In the genomic region with DNA sequence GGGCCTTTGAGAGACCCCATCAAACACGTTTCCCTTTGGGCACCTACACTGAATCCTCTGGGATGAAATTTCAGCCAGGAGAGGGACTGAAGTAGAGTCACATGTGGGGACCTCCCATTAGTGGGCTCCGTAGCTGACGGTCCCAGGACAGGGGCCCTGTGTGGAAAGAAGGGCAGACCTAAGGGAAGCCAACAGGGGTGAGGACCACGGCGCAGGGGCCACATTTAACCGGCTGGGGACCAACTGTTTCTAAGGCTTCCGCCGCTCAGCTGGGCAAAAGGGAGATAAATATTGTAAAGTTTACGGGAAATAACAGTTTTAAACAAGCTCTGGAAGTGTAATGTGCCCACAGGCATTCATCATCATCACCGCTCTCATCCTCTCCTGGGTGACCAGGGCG, we compare ENCODE assay signal across 1 cellular context.
TF ChIP-seq lines count a peak whose summit lies in the region.

No MANE protein-coding gene starts in this region.

TF ChIP-seq in IMR-90, 13 proteins besides CTCF, POLR2A, EP300 and RAD21:
- no peak for TF ChIP-seq BHLHE40 (IDR thresholded peaks at IDR 0.05; ENCODE audit: low read depth, low read length)
- TF ChIP-seq RFX5 (IDR thresholded peaks at IDR 0.05; ENCODE audit: low read depth, low read length): no peak
- TF ChIP-seq FOS (IDR thresholded peaks at IDR 0.05; ENCODE audit: low read depth, low read length): no peak
- TF ChIP-seq, protein P1, sequence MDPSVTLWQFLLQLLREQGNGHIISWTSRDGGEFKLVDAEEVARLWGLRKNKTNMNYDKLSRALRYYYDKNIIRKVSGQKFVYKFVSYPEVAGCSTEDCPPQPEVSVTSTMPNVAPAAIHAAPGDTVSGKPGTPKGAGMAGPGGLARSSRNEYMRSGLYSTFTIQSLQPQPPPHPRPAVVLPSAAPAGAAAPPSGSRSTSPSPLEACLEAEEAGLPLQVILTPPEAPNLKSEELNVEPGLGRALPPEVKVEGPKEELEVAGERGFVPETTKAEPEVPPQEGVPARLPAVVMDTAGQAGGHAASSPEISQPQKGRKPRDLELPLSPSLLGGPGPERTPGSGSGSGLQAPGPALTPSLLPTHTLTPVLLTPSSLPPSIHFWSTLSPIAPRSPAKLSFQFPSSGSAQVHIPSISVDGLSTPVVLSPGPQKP (IDR thresholded peaks at IDR 0.05; ENCODE audit: borderline replicate concordance, low read depth, low read length): no peak
- TF ChIP-seq CEBPB (IDR thresholded peaks at IDR 0.05; ENCODE audit: low read depth, low read length): no peak
- TF ChIP-seq SMC3 (IDR thresholded peaks at IDR 0.05; ENCODE audit: low read depth, low read length): no peak
- TF ChIP-seq CHD1 (IDR thresholded peaks at IDR 0.05; ENCODE audit: low read depth, low read length): no peak
- no peak for TF ChIP-seq MXI1 (IDR thresholded peaks at IDR 0.05; ENCODE audit: borderline replicate concordance, low read depth, low read length)
- TF ChIP-seq MAZ (IDR thresholded peaks at IDR 0.05; ENCODE audit: borderline replicate concordance, low read depth, low read length): no peak
- no peak for TF ChIP-seq NFE2L2 (IDR thresholded peaks at IDR 0.05; ENCODE audit: low read depth, low read length)
